In the genomic region with DNA sequence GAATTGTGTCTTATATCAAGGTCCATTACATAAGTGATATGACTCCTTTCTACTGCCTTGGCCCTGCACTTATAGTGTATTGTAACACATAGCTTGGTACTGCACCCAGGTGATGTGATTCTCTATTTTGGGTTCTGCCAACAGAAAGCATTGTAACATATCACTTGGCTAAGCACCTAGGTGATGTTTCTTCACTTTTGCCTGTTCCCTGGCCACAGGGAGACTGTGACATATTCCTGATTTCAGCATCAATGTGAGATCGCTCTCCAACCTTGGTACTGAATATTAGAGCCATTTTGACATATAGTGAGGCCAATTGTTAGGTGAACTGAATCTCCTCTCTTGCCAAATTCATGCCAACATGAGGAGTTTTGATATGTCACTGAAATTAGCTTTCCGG, we compare ENCODE assay signal across 3 cellular contexts.
"Had no signal": no experiment of that assay in that cellular context is flagged by ENCODE, and none has a peak within 500 bp of the region (broad histone marks: within the 10 kb centered on the region; RNA-seq: fewer than 3 reads in every experiment).

No MANE protein-coding gene starts in this region.

- ATAC-seq: GM12878 had no signal

- H3K4me3 ChIP-seq: GM12878 had no signal

- DNase-seq: GDM1, GF-D8 had no signal
